Comparison of ENCODE assay signal across 8 cellular contexts in the genomic region with DNA sequence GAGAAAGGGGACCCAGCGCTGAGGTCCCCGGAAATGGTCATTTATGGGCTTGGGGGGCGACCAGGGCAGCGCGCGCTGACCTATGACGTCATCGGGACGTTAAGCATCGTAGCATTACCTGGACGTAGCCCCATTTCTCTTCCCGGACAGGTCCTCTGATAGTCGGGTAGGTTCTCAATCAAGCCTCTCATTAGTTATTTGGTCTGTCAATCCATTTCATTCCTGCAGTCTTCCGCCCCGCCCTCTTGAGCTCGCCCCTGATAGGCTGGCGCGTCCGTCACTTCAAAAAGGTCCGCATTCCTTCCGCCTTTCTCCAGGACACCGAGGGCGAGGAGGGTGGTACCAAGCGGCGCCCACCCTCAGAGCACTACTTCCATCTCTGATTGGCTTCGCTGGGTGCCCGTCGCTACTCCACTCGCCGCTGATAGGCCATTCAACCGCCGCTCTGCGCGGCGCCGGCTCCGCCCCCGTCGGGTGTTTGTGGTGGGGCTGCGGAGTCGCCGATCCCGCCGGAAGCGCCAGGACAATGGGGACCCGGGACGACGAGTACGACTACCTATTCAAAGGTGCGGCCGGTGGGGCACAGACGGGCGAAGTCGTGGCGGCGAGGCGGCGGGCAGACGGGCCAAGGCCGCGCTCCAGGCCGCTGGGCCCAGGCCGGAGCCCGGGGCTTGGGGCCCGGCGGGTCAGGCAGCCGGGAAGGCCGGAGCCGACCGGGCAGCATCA. TPM values are rescaled to one million over a fixed set of nuclear protein-coding genes. Genes with fewer than 3 reads are reported as not detected.
DNase-seq lines count a peak whose midpoint lies in the region; TF ChIP-seq lines count a peak whose summit lies in the region.

A gene (plus strand): TSS at position 470 of the 726 bp plus-strand sequence. CDS start 57 bp downstream, at position 527.

- H3K4me3 ChIP-seq in HFF-Myc (replicated peaks; ENCODE audit: low read depth, low read length) (peak within 1 kb of the TSS; percentile 56), neuron (ENCODE audit: low read length) (peak within 1 kb of the TSS; percentile 89), subcutaneous abdominal adipose tissue (ENCODE audit: low read depth in 1 of 5, low read length in 5 of 5) (peak within 1 kb of the TSS; percentile 76 to 85 (median 82))

- H3K27ac Mint-ChIP-seq in activated naive CD4-positive, alpha-beta T cell treated with anti-CD3 and anti-CD28 coated beads for 36 hours, result peak within 1 kb of the TSS; percentile 96

- no peak for TF ChIP-seq CTCF in HFF-Myc (IDR thresholded peaks at IDR 0.05; ENCODE audit: low read depth, low read length, missing control alignments)

- CTCF ChIA-PET in activated naive CD4-positive, alpha-beta T cell treated with anti-CD3 and anti-CD28 coated beads for 36 hours (lab: Charles Lee), result interaction anchor here (0.6 to 6.6 kb wide), 3 partner anchors 36 to 93 kb away, joined by 3 to 41 read pairs (median 7); no protein-coding TSS in a partner anchor

- peaks cover 25% of the 10 kb centered on the region for H3K4me1 Mint-ChIP-seq in activated naive CD4-positive, alpha-beta T cell treated with anti-CD3 and anti-CD28 coated beads for 36 hours (ENCODE audit: low read depth)

- peak within 1 kb of the TSS; percentile 94 for H3K27ac ChIP-seq in subcutaneous abdominal adipose tissue (ENCODE audit: low read depth, low read length)

- H3K9me3 ChIP-seq in neuron (ENCODE audit: low read length) (no peaks in the 10 kb centered on the region), subcutaneous abdominal adipose tissue (ENCODE audit: control insufficient read depth in 5 of 5, low read length in 5 of 5) (peaks cover 0 to 4% (median 0%) of the 10 kb centered on the region in 5 donors)

- H3K4me1 ChIP-seq in neuron (ENCODE audit: insufficient read depth, low read length) (peaks cover 14% of the 10 kb centered on the region), subcutaneous abdominal adipose tissue (ENCODE audit: control insufficient read depth in 5 of 5, insufficient read depth in 5 of 5, low read length in 5 of 5) (peaks cover 11 to 50% (median 49%) of the 10 kb centered on the region in 5 donors)

- peak within 1 kb of the TSS; percentile 19 for H2AFZ ChIP-seq in neuron (ENCODE audit: low read depth, low read length)

- H3K36me3 Mint-ChIP-seq in activated naive CD4-positive, alpha-beta T cell treated with anti-CD3 and anti-CD28 coated beads for 36 hours (ENCODE audit: low read depth), result peaks cover 4% of the 10 kb centered on the region

- H3K9me3 Mint-ChIP-seq in activated naive CD4-positive, alpha-beta T cell treated with anti-CD3 and anti-CD28 coated beads for 36 hours, result no peaks in the 10 kb centered on the region

- no peaks in the 10 kb centered on the region for H3K27me3 Mint-ChIP-seq in activated naive CD4-positive, alpha-beta T cell treated with anti-CD3 and anti-CD28 coated beads for 36 hours (ENCODE audit: low read depth)

- DNase-seq in GM03348 (ENCODE audit: low spot score) (peak; percentile 99), HFF-Myc (ENCODE audit: extremely low read depth, low read depth) (peak; percentile 99), NAMALWA (ENCODE audit: low spot score) (peak; percentile 100), SK-N-DZ (ENCODE audit: low spot score) (peak; percentile 100), foreskin melanocyte (peak; percentile 100)
- DNase-seq in activated naive CD4-positive, alpha-beta T cell treated with anti-CD3 and anti-CD28 coated beads for 36 hours, result peak; percentile 100

- H3K27me3 ChIP-seq in neuron (ENCODE audit: insufficient read depth, low read length), result no peaks in the 10 kb centered on the region
- H3K27me3 ChIP-seq in subcutaneous abdominal adipose tissue (ENCODE audit: control insufficient read depth in 5 of 5, insufficient read depth in 4 of 5, low read length in 5 of 5), result no peaks in the 10 kb centered on the region

- peak within 1 kb of the TSS; percentile 93 for H3K4me3 Mint-ChIP-seq in activated naive CD4-positive, alpha-beta T cell treated with anti-CD3 and anti-CD28 coated beads for 36 hours

- intact Hi-C loops in activated naive CD4-positive, alpha-beta T cell treated with anti-CD3 and anti-CD28 coated beads for 36 hours (cut with micrococcal nuclease), result loop anchor here (1.0 to 5.0 kb wide), 6 partner anchors 23 to 442 kb away; a partner anchor contains a TSS

- H3K36me3 ChIP-seq in neuron (ENCODE audit: insufficient read depth, low read length) (no peaks in the 10 kb centered on the region), subcutaneous abdominal adipose tissue (ENCODE audit: control insufficient read depth in 5 of 5, insufficient read depth in 5 of 5, low read length in 5 of 5) (no peaks in the 10 kb centered on the region)

- H3K9ac ChIP-seq in subcutaneous abdominal adipose tissue (ENCODE audit: low read length in 5 of 5), result peak within 1 kb of the TSS in 4 of 5 donors; percentile 71 to 100 (median 83)

RNA-seq across cellular contexts. Expression of the gene that starts here (rescaled TPM):
- 28.0 and 30.6 TPM in 2 replicates for polyA plus RNA-seq in SK-N-DZ (2014; cell fraction: cytosol; rRNA removed)
- 44.8 and 76.4 TPM in 2 replicates for polyA plus RNA-seq in SK-N-DZ (2014; cell fraction: nucleus; rRNA removed)
- 10 to 100 TPM; 61.9 to 69.6 TPM for total RNA-seq in activated naive CD4-positive, alpha-beta T cell treated with anti-CD3 and anti-CD28 coated beads for 36 hours

Comparison
In these comparisons a context has a peak if more than half of its experiments do, and no peak if none do; other contexts are left out.
1. Peak in every context shown above with its lines: DNase-seq, H3K4me3 ChIP-seq and H3K27ac ChIP-seq.